2 cellular contexts compared by ENCODE assay signal in the genomic region with DNA sequence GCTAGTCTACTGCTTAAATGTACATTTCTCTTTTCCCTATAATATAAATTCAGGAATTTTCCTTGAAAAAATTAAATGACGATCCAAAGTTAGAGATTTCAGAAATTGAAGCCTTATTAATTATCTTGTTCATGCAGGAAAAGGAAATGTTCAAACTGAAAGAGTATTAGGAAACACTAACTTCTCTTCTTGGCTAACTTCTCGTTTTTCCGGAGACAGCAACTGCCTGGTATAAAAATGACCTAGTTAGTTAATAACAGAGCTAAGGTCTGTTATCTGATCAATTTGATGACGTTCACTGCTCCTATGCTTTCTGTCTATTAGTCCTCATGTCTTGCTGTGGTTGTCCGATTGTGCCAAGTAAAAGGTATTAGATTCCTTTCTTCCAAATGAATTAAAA.
TF ChIP-seq lines count a peak whose summit lies in the region.

No MANE protein-coding gene starts in this region.

TF ChIP-seq in liver, 16 proteins besides CTCF, POLR2A, EP300 and RAD21 (continued from another document):
- TF ChIP-seq RXRA (IDR thresholded peaks at IDR 0.05), result no peak
- no peak for TF ChIP-seq ATF3 (IDR thresholded peaks at IDR 0.05)
- TF ChIP-seq FOXA2 (IDR thresholded peaks at IDR 0.05), result no peak
- TF ChIP-seq SP1 (IDR thresholded peaks at IDR 0.05), result no peak
- no peak for TF ChIP-seq JUND (IDR thresholded peaks at IDR 0.05)
- no peak for TF ChIP-seq TAF1 (conservative IDR thresholded peaks at IDR 0.05)
- TF ChIP-seq HNF4G (IDR thresholded peaks at IDR 0.05), result no peak
- TF ChIP-seq YY1 (IDR thresholded peaks at IDR 0.05), result no peak
- no peak for TF ChIP-seq ZBTB33 (IDR thresholded peaks at IDR 0.05)
- TF ChIP-seq GABPA (IDR thresholded peaks at IDR 0.05 in 1 of 2, conservative IDR thresholded peaks at IDR 0.05 in 1 of 2), result no peak
- no peak for TF ChIP-seq FOXA1 (IDR thresholded peaks at IDR 0.05)
- no peak for TF ChIP-seq HNF4A (conservative IDR thresholded peaks at IDR 0.05)
- TF ChIP-seq EGR1 (IDR thresholded peaks at IDR 0.05; ENCODE audit: low read depth in 2 of 2), result no peak
- no peak for TF ChIP-seq NR2F2 (IDR thresholded peaks at IDR 0.05)
- TF ChIP-seq, protein P1, sequence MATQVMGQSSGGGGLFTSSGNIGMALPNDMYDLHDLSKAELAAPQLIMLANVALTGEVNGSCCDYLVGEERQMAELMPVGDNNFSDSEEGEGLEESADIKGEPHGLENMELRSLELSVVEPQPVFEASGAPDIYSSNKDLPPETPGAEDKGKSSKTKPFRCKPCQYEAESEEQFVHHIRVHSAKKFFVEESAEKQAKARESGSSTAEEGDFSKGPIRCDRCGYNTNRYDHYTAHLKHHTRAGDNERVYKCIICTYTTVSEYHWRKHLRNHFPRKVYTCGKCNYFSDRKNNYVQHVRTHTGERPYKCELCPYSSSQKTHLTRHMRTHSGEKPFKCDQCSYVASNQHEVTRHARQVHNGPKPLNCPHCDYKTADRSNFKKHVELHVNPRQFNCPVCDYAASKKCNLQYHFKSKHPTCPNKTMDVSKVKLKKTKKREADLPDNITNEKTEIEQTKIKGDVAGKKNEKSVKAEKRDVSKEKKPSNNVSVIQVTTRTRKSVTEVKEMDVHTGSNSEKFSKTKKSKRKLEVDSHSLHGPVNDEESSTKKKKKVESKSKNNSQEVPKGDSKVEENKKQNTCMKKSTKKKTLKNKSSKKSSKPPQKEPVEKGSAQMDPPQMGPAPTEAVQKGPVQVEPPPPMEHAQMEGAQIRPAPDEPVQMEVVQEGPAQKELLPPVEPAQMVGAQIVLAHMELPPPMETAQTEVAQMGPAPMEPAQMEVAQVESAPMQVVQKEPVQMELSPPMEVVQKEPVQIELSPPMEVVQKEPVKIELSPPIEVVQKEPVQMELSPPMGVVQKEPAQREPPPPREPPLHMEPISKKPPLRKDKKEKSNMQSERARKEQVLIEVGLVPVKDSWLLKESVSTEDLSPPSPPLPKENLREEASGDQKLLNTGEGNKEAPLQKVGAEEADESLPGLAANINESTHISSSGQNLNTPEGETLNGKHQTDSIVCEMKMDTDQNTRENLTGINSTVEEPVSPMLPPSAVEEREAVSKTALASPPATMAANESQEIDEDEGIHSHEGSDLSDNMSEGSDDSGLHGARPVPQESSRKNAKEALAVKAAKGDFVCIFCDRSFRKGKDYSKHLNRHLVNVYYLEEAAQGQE (IDR thresholded peaks at IDR 0.05), result no peak

TF ChIP-seq in HepG2, 621 proteins besides CTCF, POLR2A, EP300 and RAD21:
- TF ChIP-seq, protein P2, sequence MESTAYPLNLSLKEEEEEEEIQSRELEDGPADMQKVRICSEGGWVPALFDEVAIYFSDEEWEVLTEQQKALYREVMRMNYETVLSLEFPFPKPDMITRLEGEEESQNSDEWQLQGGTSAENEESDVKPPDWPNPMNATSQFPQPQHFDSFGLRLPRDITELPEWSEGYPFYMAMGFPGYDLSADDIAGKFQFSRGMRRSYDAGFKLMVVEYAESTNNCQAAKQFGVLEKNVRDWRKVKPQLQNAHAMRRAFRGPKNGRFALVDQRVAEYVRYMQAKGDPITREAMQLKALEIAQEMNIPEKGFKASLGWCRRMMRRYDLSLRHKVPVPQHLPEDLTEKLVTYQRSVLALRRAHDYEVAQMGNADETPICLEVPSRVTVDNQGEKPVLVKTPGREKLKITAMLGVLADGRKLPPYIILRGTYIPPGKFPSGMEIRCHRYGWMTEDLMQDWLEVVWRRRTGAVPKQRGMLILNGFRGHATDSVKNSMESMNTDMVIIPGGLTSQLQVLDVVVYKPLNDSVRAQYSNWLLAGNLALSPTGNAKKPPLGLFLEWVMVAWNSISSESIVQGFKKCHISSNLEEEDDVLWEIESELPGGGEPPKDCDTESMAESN (CRISPR knock-in tag; conservative IDR thresholded peaks at IDR 0.05), result no peak
- TF ChIP-seq ZNF33B (CRISPR knock-in tag; IDR thresholded peaks at IDR 0.05) (no peak), ZNF143 (CRISPR knock-in tag; IDR thresholded peaks at IDR 0.05) (no peak), ZNF615 (CRISPR knock-in tag; IDR thresholded peaks at IDR 0.05; ENCODE audit: borderline replicate concordance) (no peak), ZNF513 (CRISPR knock-in tag; conservative IDR thresholded peaks at IDR 0.05) (no peak), ZNF878 (CRISPR knock-in tag; IDR thresholded peaks at IDR 0.05) (no peak), ZBTB7A (CRISPR knock-in tag; IDR thresholded peaks at IDR 0.05) (no peak), ZSCAN21 (CRISPR knock-in tag; IDR thresholded peaks at IDR 0.05; ENCODE audit: borderline replicate concordance) (no peak), NR2F2 (IDR thresholded peaks at IDR 0.05; ENCODE audit: borderline replicate concordance, low read depth) (no peak), JUN (CRISPR knock-in tag; IDR thresholded peaks at IDR 0.05) (no peak), AGO2 (optimal IDR thresholded peaks at IDR 0.05; ENCODE audit: low read depth, low read length) (no peak), HOXD1 (CRISPR knock-in tag; IDR thresholded peaks at IDR 0.05) (no peak), KLF15 (CRISPR knock-in tag; IDR thresholded peaks at IDR 0.05; ENCODE audit: borderline replicate concordance) (no peak)
